In genomic region chr6:7391244-7391643, GRCh38 we compare ENCODE assay signal across 9 cellular contexts. TPM values are rescaled to one million over a fixed set of nuclear protein-coding genes. Genes with fewer than 3 reads are reported as not detected.
A peak's percentile ranks its signal among the peaks of the same experiment; 100 is the strongest.
DNase-seq lines count a peak whose midpoint lies in the region; ATAC-seq and TF ChIP-seq lines count a peak whose summit lies in the region.
"Had no signal": no experiment of that assay in that cellular context is flagged by ENCODE, and none has a peak within 500 bp of the region (broad histone marks: within the 10 kb centered on the region; RNA-seq: fewer than 3 reads in every experiment).

No MANE protein-coding gene starts in this region.

- no peak for ATAC-seq in activated T-cell treated with anti-CD3 and anti-CD28 coated beads, Interleukin-2, amount 50 U/mL, for 4 hours
- ATAC-seq in HG03175 (IDR thresholded peaks at IDR 0.05; ENCODE audit: unreplicated experiment): no peak

- peak overlapping the region; percentile 96 for H3K4me3 Mint-ChIP-seq in activated T-cell treated with anti-CD3 and anti-CD28 coated beads, Interleukin-2, amount 50 U/mL, for 4 hours
- H3K4me3 Mint-ChIP-seq in endodermal cell: peak overlapping the region; percentile 90

- H3K9me3 ChIP-seq in endodermal cell (ENCODE audit: control insufficient read depth, low read length) (no peaks in the 10 kb centered on the region), skeletal muscle satellite cell (replicated peaks; ENCODE audit: low read length) (no peaks in the 10 kb centered on the region), SJCRH30 (replicated peaks) (no peaks in the 10 kb centered on the region)

- no peak for DNase-seq in activated T-cell treated with anti-CD3 and anti-CD28 coated beads, Interleukin-2, amount 50 U/mL, for 4 hours
- DNase-seq in activated T-cell treated with anti-CD3 and anti-CD28 coated beads, Interleukin-2, amount 50 U/mL, for 48 hours: no peak
- DNase-seq in NCI-H69 (lab: John Stamatoyannopoulos, UW) (peak; percentile 62), endodermal cell (no peak), SJCRH30 (no peak), dermis blood vessel endothelial cell (no peak)
- DNase-seq: C1 segment of cervical spinal cord had no signal

- no peak overlapping the region for H3K27ac Mint-ChIP-seq in endodermal cell

- H3K4me3 ChIP-seq in endodermal cell (ENCODE audit: low read length) (peak overlapping the region; percentile 89), skeletal muscle satellite cell (ENCODE audit: low read length) (peak overlapping the region; percentile 91), SJCRH30 (no peak overlapping the region)

- peaks cover 41% of the 10 kb centered on the region for H3K4me1 Mint-ChIP-seq in activated T-cell treated with anti-CD3 and anti-CD28 coated beads, Interleukin-2, amount 50 U/mL, for 4 hours (ENCODE audit: low read depth)
- peaks cover 30% of the 10 kb centered on the region for H3K4me1 Mint-ChIP-seq in endodermal cell

- no peaks in the 10 kb centered on the region for H3K4me1 ChIP-seq in endodermal cell (ENCODE audit: control insufficient read depth, insufficient read depth, low read length)
- peaks cover 15% of the 10 kb centered on the region for H3K4me1 ChIP-seq in skeletal muscle satellite cell (ENCODE audit: control insufficient read depth, insufficient read depth, low read length)
- no peaks in the 10 kb centered on the region for H3K4me1 ChIP-seq in SJCRH30

- no peak for TF ChIP-seq CTCF in endodermal cell (conservative IDR thresholded peaks at IDR 0.05)

- peak overlapping the region; percentile 92 for H3K4me2 ChIP-seq in skeletal muscle satellite cell (ENCODE audit: low read length)

- H3K36me3 ChIP-seq in endodermal cell (ENCODE audit: control insufficient read depth, insufficient read depth, low read length) (peaks cover 33% of the 10 kb centered on the region), skeletal muscle satellite cell (ENCODE audit: insufficient read depth, low read length) (peaks cover 15% of the 10 kb centered on the region), SJCRH30 (peaks cover 6% of the 10 kb centered on the region; the same call in 1 of the 2 replicates)

- H3K27me3 ChIP-seq in endodermal cell (ENCODE audit: control insufficient read depth, insufficient read depth, low read length, poor library complexity, severe bottlenecking): no peaks in the 10 kb centered on the region
- H3K27me3 ChIP-seq in skeletal muscle satellite cell (ENCODE audit: control insufficient read depth, insufficient read depth, low read length): no peaks in the 10 kb centered on the region
- H3K27me3 ChIP-seq in SJCRH30: no peaks in the 10 kb centered on the region

- 91 to 93% methylated on average over 3 of the region's 3 CpGs for WGBS in endodermal cell (ENCODE audit: insufficient coverage in 1 of 2, insufficient read length in 1 of 2), 2 experiments

- H3K36me3 Mint-ChIP-seq in activated T-cell treated with anti-CD3 and anti-CD28 coated beads, Interleukin-2, amount 50 U/mL, for 4 hours (ENCODE audit: insufficient read depth): peaks cover 26% of the 10 kb centered on the region
- peaks cover 28% of the 10 kb centered on the region for H3K36me3 Mint-ChIP-seq in endodermal cell (ENCODE audit: low read depth)

- H3K9me3 Mint-ChIP-seq in activated T-cell treated with anti-CD3 and anti-CD28 coated beads, Interleukin-2, amount 50 U/mL, for 4 hours: no peaks in the 10 kb centered on the region
- no peaks in the 10 kb centered on the region for H3K9me3 Mint-ChIP-seq in endodermal cell

- no peak overlapping the region for H3K27ac ChIP-seq in endodermal cell (ENCODE audit: low read depth, low read length)
- no peak overlapping the region for H3K27ac ChIP-seq in SJCRH30

- H3K27me3 Mint-ChIP-seq in activated T-cell treated with anti-CD3 and anti-CD28 coated beads, Interleukin-2, amount 50 U/mL, for 4 hours (ENCODE audit: low read depth): no peaks in the 10 kb centered on the region
- no peaks in the 10 kb centered on the region for H3K27me3 Mint-ChIP-seq in endodermal cell (ENCODE audit: insufficient read depth)

- H3K9ac ChIP-seq in endodermal cell (ENCODE audit: extremely low read depth, low read length, poor library complexity, severe bottlenecking) (no peak overlapping the region), skeletal muscle satellite cell (ENCODE audit: low read depth, low read length) (no peak overlapping the region)

RNA-seq across cellular contexts. Expression of gene RIOK1, which starts 1.6 kb away (rescaled TPM):
- total RNA-seq in activated T-cell treated with anti-CD3 and anti-CD28 coated beads, Interleukin-2, amount 50 U/mL, for 4 hours: 10 to 100 TPM; 92.6 to 99.1 (median 95.9) TPM
- total RNA-seq in endodermal cell (10 to 100 TPM; 17.7 to 20.3 TPM), dermis blood vessel endothelial cell (15.6 and 19.9 TPM in 2 replicates)
- polyA plus RNA-seq in endodermal cell (2013, experiment 1 of 2): 20.2 TPM
- 17.9 TPM for polyA plus RNA-seq in endodermal cell (2013, experiment 2 of 2)
- total RNA-seq in skeletal muscle satellite cell (2012; rRNA removed): 16.5 and 19.0 TPM in 2 replicates
- 17.8 and 21.3 TPM in 2 replicates for total RNA-seq in SJCRH30 (2014; rRNA removed; shearing (Covaris generic))

RNA-seq across cellular contexts. Expression of gene CAGE1, which starts 1.7 kb away (rescaled TPM):
- total RNA-seq in activated T-cell treated with anti-CD3 and anti-CD28 coated beads, Interleukin-2, amount 50 U/mL, for 4 hours: under 1 TPM; 0.10 to 0.16 (median 0.13) TPM
- total RNA-seq in endodermal cell (under 1 TPM; 0.15 to 0.22 TPM), dermis blood vessel endothelial cell (under 0.01 TPM in 1 of 2 replicates, not detected in the other)
- not detected for polyA plus RNA-seq in endodermal cell (2013, experiment 1 of 2)
- not detected for polyA plus RNA-seq in endodermal cell (2013, experiment 2 of 2)
- total RNA-seq in skeletal muscle satellite cell (2012; rRNA removed): not detected in 2 replicates
- total RNA-seq in SJCRH30 (2014; rRNA removed; shearing (Covaris generic)): 0.16 TPM in 1 of 2 replicates, not detected in the other
